1 cellular context compared by ENCODE assay signal in genomic region chr1:64744492-64745180, GRCh38.
TF ChIP-seq lines count a peak whose summit lies in the region.

Gene RAVER2, plus strand, starts transcription at chr1:64745075. Its CDS starts 98 bp downstream, at chr1:64745173.

TF ChIP-seq in HepG2, 621 proteins besides CTCF, POLR2A, EP300 and RAD21 (continued from another document and continues in another):
- TF ChIP-seq POGK (CRISPR knock-in tag; conservative IDR thresholded peaks at IDR 0.05) (peak; percentile 51; the same call in 1 of the 2 replicates), ZNF770 (CRISPR knock-in tag; IDR thresholded peaks at IDR 0.05) (peak; percentile 84), SSRP1 (CRISPR knock-in tag; IDR thresholded peaks at IDR 0.05) (no peak), GZF1 (CRISPR knock-in tag; IDR thresholded peaks at IDR 0.05) (no peak), HMGA1 (CRISPR knock-in tag; conservative IDR thresholded peaks at IDR 0.05) (no peak), MAZ (IDR thresholded peaks at IDR 0.05; ENCODE audit: borderline replicate concordance, low read depth, low read length) (no peak), MAZ (CRISPR knock-in tag; IDR thresholded peaks at IDR 0.05; ENCODE audit: low read depth) (no peak; the same call in 1 of the 2 replicates), ZNF616 (CRISPR knock-in tag; IDR thresholded peaks at IDR 0.05; ENCODE audit: low read depth) (no peak), FOXA3 (CRISPR knock-in tag; IDR thresholded peaks at IDR 0.05) (no peak), JUNB (CRISPR knock-in tag; IDR thresholded peaks at IDR 0.05; ENCODE audit: borderline replicate concordance) (no peak), ELK4 (CRISPR knock-in tag; IDR thresholded peaks at IDR 0.05; ENCODE audit: borderline replicate concordance) (no peak), HNRNPUL1 (IDR thresholded peaks at IDR 0.05; ENCODE audit: low read depth, low read length) (no peak), SOX6 (IDR thresholded peaks at IDR 0.05) (no peak), SOX6 (CRISPR knock-in tag; IDR thresholded peaks at IDR 0.05) (no peak), ZNF672 (CRISPR knock-in tag; IDR thresholded peaks at IDR 0.05) (0 out of 2 replicates have a peak, but pooled peaks have one; percentile 73), THAP7 (CRISPR knock-in tag; IDR thresholded peaks at IDR 0.05) (no peak), ZNF446 (CRISPR knock-in tag; IDR thresholded peaks at IDR 0.05) (no peak), CREB3 (CRISPR knock-in tag; IDR thresholded peaks at IDR 0.05) (no peak), ZFP90 (CRISPR knock-in tag; IDR thresholded peaks at IDR 0.05; ENCODE audit: borderline replicate concordance) (no peak), ZNF687 (CRISPR knock-in tag; IDR thresholded peaks at IDR 0.05) (peak; percentile 63), ZBTB43 (CRISPR knock-in tag; conservative IDR thresholded peaks at IDR 0.05) (peak; percentile 39; the same call in 1 of the 2 replicates), ZNF563 (CRISPR knock-in tag; IDR thresholded peaks at IDR 0.05) (peak; percentile 56; the same call in 1 of the 2 replicates), HNF4G (IDR thresholded peaks at IDR 0.05; ENCODE audit: borderline replicate concordance, low read depth, low read length) (no peak), HNF4G (CRISPR knock-in tag; IDR thresholded peaks at IDR 0.05; ENCODE audit: borderline replicate concordance, low read depth) (no peak), GATAD1 (CRISPR knock-in tag; IDR thresholded peaks at IDR 0.05) (no peak), ISL2 (CRISPR knock-in tag; IDR thresholded peaks at IDR 0.05) (0 out of 2 replicates have a peak, but pooled peaks have one; percentile 31), TAF1 (CRISPR knock-in tag; IDR thresholded peaks at IDR 0.05) (peak; percentile 61; the same call in 1 of the 2 replicates), ZNF644 (CRISPR knock-in tag; IDR thresholded peaks at IDR 0.05; ENCODE audit: low read depth) (peak; percentile 63; the same call in 1 of the 2 replicates), SMAD9 (CRISPR knock-in tag; IDR thresholded peaks at IDR 0.05) (no peak), ZNF790 (CRISPR knock-in tag; IDR thresholded peaks at IDR 0.05; ENCODE audit: borderline replicate concordance) (peak; percentile 13; the same call in 1 of the 2 replicates), MIER2 (CRISPR knock-in tag; IDR thresholded peaks at IDR 0.05) (no peak), ATF1 (CRISPR knock-in tag; IDR thresholded peaks at IDR 0.05) (no peak), POLR2G (IDR thresholded peaks at IDR 0.05; ENCODE audit: low read depth, low read length) (peak; percentile 43; the same call in 1 of the 2 replicates), NR2F1 (CRISPR knock-in tag; IDR thresholded peaks at IDR 0.05) (no peak), ZNF180 (CRISPR knock-in tag; IDR thresholded peaks at IDR 0.05; ENCODE audit: borderline replicate concordance, low read depth) (0 out of 2 replicates have a peak, but pooled peaks have one; percentile 33), ZNF564 (CRISPR knock-in tag; IDR thresholded peaks at IDR 0.05) (no peak), ZSCAN5A (CRISPR knock-in tag; IDR thresholded peaks at IDR 0.05; ENCODE audit: borderline replicate concordance) (no peak; the same call in 1 of the 2 replicates), PCBP1 (IDR thresholded peaks at IDR 0.05; ENCODE audit: borderline replicate concordance, low read depth, low read length) (no peak), DMAP1 (CRISPR knock-in tag; IDR thresholded peaks at IDR 0.05) (peak; percentile 37; the same call in 1 of the 2 replicates), HINFP (CRISPR knock-in tag; IDR thresholded peaks at IDR 0.05; ENCODE audit: low read depth) (peak; percentile 78), ADNP (CRISPR knock-in tag; IDR thresholded peaks at IDR 0.05) (0 out of 2 replicates have a peak, but pooled peaks have one; percentile 50), E2F5 (CRISPR knock-in tag; conservative IDR thresholded peaks at IDR 0.05) (0 out of 2 replicates have a peak, but pooled peaks have one; percentile 26), KDM4B (CRISPR knock-in tag; IDR thresholded peaks at IDR 0.05) (no peak), ZNF780A (CRISPR knock-in tag; IDR thresholded peaks at IDR 0.05) (no peak), MEF2D (CRISPR knock-in tag; IDR thresholded peaks at IDR 0.05) (no peak), ELF1 (CRISPR knock-in tag; IDR thresholded peaks at IDR 0.05) (no peak), SP2 (CRISPR knock-in tag; IDR thresholded peaks at IDR 0.05) (no peak), CREB1 (IDR thresholded peaks at IDR 0.05) (no peak), CREB1 (CRISPR knock-in tag; IDR thresholded peaks at IDR 0.05) (no peak), ZNF441 (CRISPR knock-in tag; IDR thresholded peaks at IDR 0.05; ENCODE audit: borderline replicate concordance) (no peak), NCOA2 (CRISPR knock-in tag; IDR thresholded peaks at IDR 0.05) (no peak), EEA1 (CRISPR knock-in tag; IDR thresholded peaks at IDR 0.05; ENCODE audit: borderline replicate concordance) (no peak), ZMYM4 (CRISPR knock-in tag; IDR thresholded peaks at IDR 0.05) (no peak; the same call in 1 of the 2 replicates)
